In genomic region chr9:86652696-86653095, GRCh38 we compare ENCODE assay signal across 19 cellular contexts.
DNase-seq lines count a peak whose midpoint lies in the region; ATAC-seq and TF ChIP-seq lines count a peak whose summit lies in the region.
"Had no signal": no experiment of that assay in that cellular context is flagged by ENCODE, and none has a peak within 500 bp of the region (broad histone marks: within the 10 kb centered on the region; RNA-seq: fewer than 3 reads in every experiment).

No MANE protein-coding gene starts in this region.

- H3K79me2 ChIP-seq in osteoblast (ENCODE audit: insufficient read depth, low read length): no peaks in the 10 kb centered on the region

- no peaks in the 10 kb centered on the region for H3K36me3 ChIP-seq in osteoblast (ENCODE audit: insufficient read depth, low read length)

- ATAC-seq in GM18873 (IDR thresholded peaks at IDR 0.05; ENCODE audit: low FRiP score, unreplicated experiment): no peak
- ATAC-seq: GM12878, HepG2, PC-3, T-cell had no signal

- no peaks in the 10 kb centered on the region for H3K4me1 ChIP-seq in osteoblast (ENCODE audit: insufficient read depth, low read length)

- H3K4me3 ChIP-seq in AG09309 (ENCODE audit: control insufficient read depth, low read depth, low read length) (no peak overlapping the region), osteoblast (ENCODE audit: insufficient read depth, low read length) (no peak overlapping the region)
- H3K4me3 ChIP-seq: GM12878 had no signal

- TF ChIP-seq CTCF in AG09309 (IDR thresholded peaks at IDR 0.05; ENCODE audit: control insufficient read depth, insufficient read depth, low read depth, low read length, missing control alignments): no peak
- TF ChIP-seq CTCF in osteoblast (IDR thresholded peaks at IDR 0.05; ENCODE audit: extremely low read depth, low read depth, low read length): no peak

- H3K27me3 ChIP-seq in osteoblast (ENCODE audit: insufficient read depth, low read length): no peaks in the 10 kb centered on the region

- DNase-seq in AG09309 (ENCODE audit: low read depth) (peak; percentile 21), GM03348 (ENCODE audit: low spot score) (peak; percentile 28), fibroblast of peridontal ligament (ENCODE audit: extremely low read depth) (peak; percentile 30), osteoblast (ENCODE audit: insufficient read length, low spot score, missing footprints) (peak; percentile 14), ecto neural progenitor cell (ENCODE audit: low spot score) (no peak), OCI-M1 (lab: John Stamatoyannopoulos, UW) (no peak)
- DNase-seq: CD4-positive, CD25-positive, alpha-beta regulatory T cell; Karpas-422; NCI-H1092 treated with DMSO at 0.1 percent for 48 hours; NCI-H1436; NCI-H187; NCI-H446; NCI-H524 treated with DMSO at 0.1 percent for 48 hours; NCI-H774; PC-3; T-cell had no signal

- no peak overlapping the region for H3K27ac ChIP-seq in osteoblast (ENCODE audit: low read depth, low read length)

- H3K9me3 ChIP-seq in osteoblast (ENCODE audit: low read depth, low read length): no peaks in the 10 kb centered on the region

- H2AFZ ChIP-seq in osteoblast (ENCODE audit: low read length): no peak overlapping the region

- no peak overlapping the region for H3K4me2 ChIP-seq in osteoblast (ENCODE audit: insufficient read depth, low read length)

- H4K20me1 ChIP-seq in osteoblast (ENCODE audit: insufficient read depth, low read length): no peaks in the 10 kb centered on the region

Comparison
In these comparisons a context has a peak if more than half of its experiments do, and no peak if none do; other contexts are left out.
1. DNase-seq: peak in AG09309 (single experiment), GM03348 (single experiment), fibroblast of peridontal ligament (single experiment) and osteoblast (single experiment); none in ecto neural progenitor cell (single experiment) and OCI-M1 (single experiment).